In the genomic region with DNA sequence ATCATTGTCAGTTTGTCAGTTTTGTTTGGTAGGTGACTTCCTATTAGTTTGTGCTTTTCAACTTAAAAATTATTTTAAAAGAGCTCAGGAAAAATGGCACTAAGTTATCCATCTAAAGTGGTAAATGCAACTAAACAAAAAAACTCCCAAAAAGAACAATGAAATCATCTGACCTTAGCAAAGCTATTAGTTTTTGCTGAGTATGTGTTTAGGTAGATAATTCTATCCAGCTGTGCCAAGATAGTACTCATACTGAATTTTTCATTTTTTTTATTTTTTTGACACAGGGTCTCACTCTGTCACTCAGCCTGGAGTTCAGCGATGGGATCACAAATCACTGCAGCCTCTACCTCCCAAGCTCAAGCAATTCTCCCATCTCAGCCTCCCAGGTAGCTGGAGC, we compare ENCODE assay signal across 11 cellular contexts.
"Had no signal": no experiment of that assay in that cellular context is flagged by ENCODE, and none has a peak within 500 bp of the region (broad histone marks: within the 10 kb centered on the region; RNA-seq: fewer than 3 reads in every experiment).

No MANE protein-coding gene starts in this region.

- ATAC-seq: GM23338, HCT116 had no signal

- H3K4me1 ChIP-seq: HAP-1 had no signal

- H2AFZ ChIP-seq: GM23248, GM23338 had no signal

- DNase-seq: GM23248, GOT3, H7, H9, HCEC 1CT, HFFc6 had no signal

- FAIRE-seq: H1, H54 had no signal

- H3K9me3 ChIP-seq: HAP-1 had no signal

- H3K9ac ChIP-seq: GM23248 had no signal

- H3K27ac ChIP-seq: GM23248 had no signal

- H3K36me3 ChIP-seq: HAP-1 had no signal

- H3K4me2 ChIP-seq: GM23338 had no signal

- H3K4me3 ChIP-seq: GM23248, GM23338, HAP-1 had no signal
